ENCODE assay signal across 1 cellular context in genomic region chr19:5594521-5594950, GRCh38.
TF ChIP-seq lines count a peak whose summit lies in the region.

No MANE protein-coding gene starts in this region.

TF ChIP-seq in HepG2, 621 proteins besides CTCF, POLR2A, EP300 and RAD21 (continued from another document and continues in another):
- TF ChIP-seq ZGPAT (CRISPR knock-in tag; IDR thresholded peaks at IDR 0.05) (peak; percentile 64; the same call in 1 of the 2 replicates), ZNF205 (CRISPR knock-in tag; IDR thresholded peaks at IDR 0.05) (peak; percentile 48; the same call in 1 of the 2 replicates), EHMT2 (IDR thresholded peaks at IDR 0.05; ENCODE audit: borderline replicate concordance, low read depth, low read length) (no peak; the same call in 1 of the 2 replicates), EZH2 (conservative IDR thresholded peaks at IDR 0.05; ENCODE audit: low read depth, low read length) (no peak), ZNF407 (CRISPR knock-in tag; IDR thresholded peaks at IDR 0.05; ENCODE audit: not compliant biosample characterization) (peak; percentile 71), BRCA1 (CRISPR knock-in tag; IDR thresholded peaks at IDR 0.05) (no peak), ZNF121 (CRISPR knock-in tag; IDR thresholded peaks at IDR 0.05) (peak; percentile 63; the same call in 1 of the 2 replicates), ZBTB44 (CRISPR knock-in tag; IDR thresholded peaks at IDR 0.05) (no peak), ZHX1 (CRISPR knock-in tag; IDR thresholded peaks at IDR 0.05; ENCODE audit: low read depth) (no peak), ZFP37 (CRISPR knock-in tag; IDR thresholded peaks at IDR 0.05; ENCODE audit: borderline replicate concordance) (no peak), ZNF232 (CRISPR knock-in tag; IDR thresholded peaks at IDR 0.05; ENCODE audit: borderline replicate concordance) (no peak), DNMT1 (CRISPR knock-in tag; IDR thresholded peaks at IDR 0.05) (no peak), CENPX (CRISPR knock-in tag; IDR thresholded peaks at IDR 0.05) (no peak), TEF (CRISPR knock-in tag; IDR thresholded peaks at IDR 0.05) (no peak), ZSCAN30 (CRISPR knock-in tag; IDR thresholded peaks at IDR 0.05) (no peak), NCOR1 (IDR thresholded peaks at IDR 0.05; ENCODE audit: borderline replicate concordance, low read length) (peak; percentile 96), HIVEP1 (CRISPR knock-in tag; IDR thresholded peaks at IDR 0.05) (0 out of 2 replicates have a peak, but pooled peaks have one; percentile 7), ZNF367 (CRISPR knock-in tag; IDR thresholded peaks at IDR 0.05; ENCODE audit: borderline replicate concordance) (no peak), GFI1 (CRISPR knock-in tag; IDR thresholded peaks at IDR 0.05; ENCODE audit: borderline replicate concordance) (0 out of 2 replicates have a peak, but pooled peaks have one; percentile 50), NFAT5 (CRISPR knock-in tag; IDR thresholded peaks at IDR 0.05) (no peak), ZNF124 (CRISPR knock-in tag; IDR thresholded peaks at IDR 0.05) (no peak), FOSL2 (CRISPR knock-in tag; IDR thresholded peaks at IDR 0.05) (peak; percentile 48), MIXL1 (CRISPR knock-in tag; IDR thresholded peaks at IDR 0.05) (peak; percentile 53; the same call in 1 of the 2 replicates), ZNF343 (CRISPR knock-in tag; IDR thresholded peaks at IDR 0.05) (no peak), NFKB2 (CRISPR knock-in tag; IDR thresholded peaks at IDR 0.05; ENCODE audit: borderline replicate concordance) (no peak), HNRNPL (IDR thresholded peaks at IDR 0.05; ENCODE audit: low read depth, low read length) (no peak), SRSF9 (IDR thresholded peaks at IDR 0.05; ENCODE audit: borderline replicate concordance, insufficient read depth, low read depth, low read length, poor library complexity, severe bottlenecking) (no peak), ZNF766 (CRISPR knock-in tag; IDR thresholded peaks at IDR 0.05; ENCODE audit: borderline replicate concordance) (peak; percentile 54; the same call in 1 of the 2 replicates), ZNF275 (CRISPR knock-in tag; IDR thresholded peaks at IDR 0.05; ENCODE audit: borderline replicate concordance) (no peak), ZBTB7A (CRISPR knock-in tag; IDR thresholded peaks at IDR 0.05) (no peak), GTF2F1 (IDR thresholded peaks at IDR 0.05; ENCODE audit: low read length) (no peak), ZNF724P (CRISPR knock-in tag; IDR thresholded peaks at IDR 0.05; ENCODE audit: borderline replicate concordance) (peak; percentile 60; the same call in 1 of the 2 replicates), POGK (CRISPR knock-in tag; conservative IDR thresholded peaks at IDR 0.05) (peak; percentile 48; the same call in 1 of the 2 replicates)
